In genomic region chr15:99752556-99752955, GRCh38 we compare ENCODE assay signal across 8 cellular contexts.
"Had no signal": no experiment of that assay in that cellular context is flagged by ENCODE, and none has a peak within 500 bp of the region (broad histone marks: within the 10 kb centered on the region; RNA-seq: fewer than 3 reads in every experiment).

No MANE protein-coding gene starts in this region.

- H3K27ac ChIP-seq: GM23248, KMS-11 had no signal

- H3K27me3 Mint-ChIP-seq: IgD-negative memory B cell had no signal

- H3K27ac Mint-ChIP-seq: HFFc6, IgD-negative memory B cell had no signal

- H3K4me1 ChIP-seq: HAP-1 had no signal

- H3K9me3 ChIP-seq: HAP-1 had no signal

- H3K36me3 Mint-ChIP-seq: IgD-negative memory B cell had no signal

- DNase-seq: GM23248, GOT3, H7, HFFc6, KBM-7 had no signal

- H3K4me3 ChIP-seq: GM23248, HAP-1 had no signal

- H3K9me3 Mint-ChIP-seq: HFFc6, IgD-negative memory B cell had no signal

- H3K36me3 ChIP-seq: HAP-1 had no signal

- H3K9ac ChIP-seq: GM23248, KMS-11 had no signal

- H3K4me2 ChIP-seq: KMS-11 had no signal

- H3K4me3 Mint-ChIP-seq: HFFc6, IgD-negative memory B cell had no signal
